26 cellular contexts compared by ENCODE assay signal in genomic region chr16:24821129-24821528, GRCh38. TPM values are rescaled to one million over a fixed set of nuclear protein-coding genes. Genes with fewer than 3 reads are reported as not detected.
DNase-seq lines count a peak whose midpoint lies in the region; ATAC-seq and TF ChIP-seq lines count a peak whose summit lies in the region.
"Had no signal": no experiment of that assay in that cellular context is flagged by ENCODE, and none has a peak within 500 bp of the region (broad histone marks: within the 10 kb centered on the region; RNA-seq: fewer than 3 reads in every experiment).

No MANE protein-coding gene starts in this region.

- H3K9me3 ChIP-seq in T-helper 17 cell (ENCODE audit: control insufficient read depth, low read length, poor library complexity, severe bottlenecking) (no peaks in the 10 kb centered on the region), tibial artery (no peaks in the 10 kb centered on the region)
- H3K9me3 ChIP-seq: A549, BE2C, suprapubic skin, vagina had no signal

- H3K4me3 ChIP-seq in tibial artery, result no peak overlapping the region
- H3K4me3 ChIP-seq: A549, skin epidermis, suprapubic skin, vagina had no signal

- CTCF ChIA-PET in activated naive CD4-positive, alpha-beta T cell treated with anti-CD3 and anti-CD28 coated beads for 36 hours (lab: Charles Lee), result interaction anchor here (0.5 kb wide), 1 partner anchor 82 kb away, joined by 5 read pairs; no protein-coding TSS in a partner anchor

- no peak overlapping the region for H3K4me3 Mint-ChIP-seq in activated naive CD4-positive, alpha-beta T cell treated with anti-CD3 and anti-CD28 coated beads for 36 hours
- H3K4me3 Mint-ChIP-seq in T-helper 17 cell, result no peak overlapping the region
- H3K4me3 Mint-ChIP-seq in glutamatergic neuron (ENCODE audit: unreplicated experiment), result no peak overlapping the region
- no peak overlapping the region for H3K4me3 Mint-ChIP-seq in stimulated activated naive B cell treated with anti-CD40 and anti-IgM and Interleukin-4, amounts not matched to agents 10 μg/mL and 1 μg/mL and 100 μg/mL, for 72 hours
- H3K4me3 Mint-ChIP-seq: WTC11 had no signal

- intact Hi-C loops in activated naive CD4-positive, alpha-beta T cell treated with anti-CD3 and anti-CD28 coated beads for 36 hours (cut with micrococcal nuclease), result no loop called here
- intact Hi-C loops in tibial artery (cut with DNase I; ENCODE audit: low total_unique reads), result no loop called here

- peaks cover 49% of the 10 kb centered on the region for H3K36me3 Mint-ChIP-seq in activated naive CD4-positive, alpha-beta T cell treated with anti-CD3 and anti-CD28 coated beads for 36 hours (ENCODE audit: low read depth)
- peaks cover 14% of the 10 kb centered on the region for H3K36me3 Mint-ChIP-seq in T-helper 17 cell (ENCODE audit: low read depth)
- H3K36me3 Mint-ChIP-seq in glutamatergic neuron (ENCODE audit: unreplicated experiment), result peaks cover 9% of the 10 kb centered on the region
- peaks cover 56 to 72% of the 10 kb centered on the region in 2 donors for H3K36me3 Mint-ChIP-seq in stimulated activated naive B cell treated with anti-CD40 and anti-IgM and Interleukin-4, amounts not matched to agents 10 μg/mL and 1 μg/mL and 100 μg/mL, for 72 hours

- no peaks in the 10 kb centered on the region for H3K4me1 ChIP-seq in tibial artery
- H3K4me1 ChIP-seq: BE2C, suprapubic skin, vagina had no signal

- H3K27me3 Mint-ChIP-seq in activated naive CD4-positive, alpha-beta T cell treated with anti-CD3 and anti-CD28 coated beads for 36 hours (ENCODE audit: low read depth), result no peaks in the 10 kb centered on the region
- no peaks in the 10 kb centered on the region for H3K27me3 Mint-ChIP-seq in T-helper 17 cell
- H3K27me3 Mint-ChIP-seq in glutamatergic neuron (ENCODE audit: unreplicated experiment), result peaks cover 9% of the 10 kb centered on the region
- H3K27me3 Mint-ChIP-seq in stimulated activated naive B cell treated with anti-CD40 and anti-IgM and Interleukin-4, amounts not matched to agents 10 μg/mL and 1 μg/mL and 100 μg/mL, for 72 hours, result no peaks in the 10 kb centered on the region

- H3K27ac ChIP-seq in tibial artery, result no peak overlapping the region
- H3K27ac ChIP-seq: A549, skin epidermis, suprapubic skin, vagina had no signal

- H3K36me3 ChIP-seq in tibial artery, result peaks cover 77 to 90% (median 89%) of the 10 kb centered on the region in 3 donors

- no peaks in the 10 kb centered on the region for H3K9me3 Mint-ChIP-seq in activated naive CD4-positive, alpha-beta T cell treated with anti-CD3 and anti-CD28 coated beads for 36 hours
- H3K9me3 Mint-ChIP-seq in glutamatergic neuron (ENCODE audit: unreplicated experiment), result peaks cover 8% of the 10 kb centered on the region
- no peaks in the 10 kb centered on the region for H3K9me3 Mint-ChIP-seq in stimulated activated naive B cell treated with anti-CD40 and anti-IgM and Interleukin-4, amounts not matched to agents 10 μg/mL and 1 μg/mL and 100 μg/mL, for 72 hours
- H3K9me3 Mint-ChIP-seq: WTC11 had no signal

- H3K27me3 ChIP-seq in tibial artery, result no peaks in the 10 kb centered on the region
- H3K27me3 ChIP-seq: BE2C, suprapubic skin, vagina had no signal

- ATAC-seq in T-helper 17 cell, result no peak
- no peak for ATAC-seq in stimulated activated naive B cell treated with anti-CD40 and anti-IgM and Interleukin-4, amounts not matched to agents 10 μg/mL and 1 μg/mL and 100 μg/mL, for 72 hours (replicated peaks)
- ATAC-seq: A549, WTC11 had no signal

- no peak for DNase-seq in activated naive CD4-positive, alpha-beta T cell treated with anti-CD3 and anti-CD28 coated beads for 36 hours
- no peak for DNase-seq in activated naive CD4-positive, alpha-beta T cell treated with anti-CD3 and anti-CD28 coated beads, Interleukin-2, amount 50 U/mL, for 16 hours
- no peak for DNase-seq in T-helper 17 cell
- no peak for DNase-seq in glutamatergic neuron
- DNase-seq in stimulated activated naive B cell treated with anti-CD40 and anti-IgM and Interleukin-4, amounts not matched to agents 10 μg/mL and 1 μg/mL and 100 μg/mL, for 72 hours, result no peak
- no peak for DNase-seq in tibial artery
- DNase-seq in DMS114 treated with DMSO at 0.1 percent for 48 hours (lab: John Stamatoyannopoulos, UW; ENCODE audit: unreplicated experiment), result no peak
- DNase-seq in NCI-H187 treated with DMSO at 0.1 percent for 48 hours (lab: John Stamatoyannopoulos, UW), result no peak
- DNase-seq: activated CD4-positive, alpha-beta T cell treated with anti-CD3 and anti-CD28 coated beads, Interleukin-2, amount 50 U/mL, for 4 hours; activated CD8-positive, alpha-beta memory T cell treated with anti-CD3 and anti-CD28 coated beads, Interleukin-2, amount 50 U/mL, for 48 hours; activated gamma-delta T cell; amniotic stem cell; BE2C; mammary epithelial cell; NCI-H1048; NCI-H2029; NCI-H446 had no signal

- peak overlapping the region; percentile 28 for H3K27ac Mint-ChIP-seq in activated naive CD4-positive, alpha-beta T cell treated with anti-CD3 and anti-CD28 coated beads for 36 hours
- H3K27ac Mint-ChIP-seq in T-helper 17 cell (peak overlapping the region; percentile 59), glutamatergic neuron (ENCODE audit: unreplicated experiment) (peak overlapping the region; percentile 86)
- peak overlapping the region; percentile 52 for H3K27ac Mint-ChIP-seq in stimulated activated naive B cell treated with anti-CD40 and anti-IgM and Interleukin-4, amounts not matched to agents 10 μg/mL and 1 μg/mL and 100 μg/mL, for 72 hours
- H3K27ac Mint-ChIP-seq: WTC11 had no signal

- no peaks in the 10 kb centered on the region for H3K4me1 Mint-ChIP-seq in activated naive CD4-positive, alpha-beta T cell treated with anti-CD3 and anti-CD28 coated beads for 36 hours (ENCODE audit: low read depth)
- H3K4me1 Mint-ChIP-seq in T-helper 17 cell (peaks cover 3% of the 10 kb centered on the region), glutamatergic neuron (ENCODE audit: low read depth, unreplicated experiment) (peaks cover 36% of the 10 kb centered on the region)
- H3K4me1 Mint-ChIP-seq in stimulated activated naive B cell treated with anti-CD40 and anti-IgM and Interleukin-4, amounts not matched to agents 10 μg/mL and 1 μg/mL and 100 μg/mL, for 72 hours, result no peaks in the 10 kb centered on the region
- H3K4me1 Mint-ChIP-seq: WTC11 had no signal

- TF ChIP-seq CTCF in glutamatergic neuron (IDR thresholded peaks at IDR 0.05; ENCODE audit: partially characterized antibody, unreplicated experiment) (no peak), tibial artery (IDR thresholded peaks at IDR 0.05) (no peak)

RNA-seq across cellular contexts. Expression of gene SLC5A11, which starts 24.6 kb away (rescaled TPM):
- total RNA-seq in activated naive CD4-positive, alpha-beta T cell treated with anti-CD3 and anti-CD28 coated beads for 36 hours, result not detected
- total RNA-seq in T-helper 17 cell (under 1 TPM in 1 of 2 donors, not detected in 1; 0.60 TPM), glutamatergic neuron (ENCODE audit: unreplicated experiment) (not detected)
- total RNA-seq: dermis microvascular lymphatic vessel endothelial cell, mammary epithelial cell, myocyte, osteoblast, renal cortical epithelial cell, vagina, WTC11 had no signal

Comparison
In these comparisons a context has a peak if more than half of its experiments do, and no peak if none do; other contexts are left out.
1. H3K27ac Mint-ChIP-seq: peak in every context shown above with its lines; median percentile 86 in glutamatergic neuron; 59 in T-helper 17 cell; 52 in stimulated activated naive B cell treated with anti-CD40 and anti-IgM and Interleukin-4, amounts not matched to agents 10 μg/mL and 1 μg/mL and 100 μg/mL, for 72 hours; 28 in activated naive CD4-positive, alpha-beta T cell treated with anti-CD3 and anti-CD28 coated beads for 36 hours.